ENCODE assay signal across 22 cellular contexts in genomic region chr11:62994775-62995174, GRCh38. TPM values are rescaled to one million over a fixed set of nuclear protein-coding genes. Genes with fewer than 3 reads are reported as not detected.
A peak's percentile ranks its signal among the peaks of the same experiment; 100 is the strongest.
DNase-seq lines count a peak whose midpoint lies in the region; ATAC-seq, FAIRE-seq and TF ChIP-seq lines count a peak whose summit lies in the region.
"Had no signal": no experiment of that assay in that cellular context is flagged by ENCODE, and none has a peak within 500 bp of the region (broad histone marks: within the 10 kb centered on the region; RNA-seq: fewer than 3 reads in every experiment).

No MANE protein-coding gene starts in this region.

- no peak overlapping the region for H3K27ac ChIP-seq in HEK293 (ENCODE audit: extremely low read depth, low read depth, low read length)
- no peak overlapping the region for H3K27ac ChIP-seq in osteoblast (ENCODE audit: low read depth, low read length)
- H3K27ac ChIP-seq: 22Rv1; A549; BLaER1 treated with 17β-estradiol and CSF1 and Interleukin-3, amounts not matched to agents 10 nM and 100 nM; C4-2B had no signal

- POLR2A ChIA-PET in HEK293 (lab: Yijun Ruan, JAX), result no interaction called here

- H3K4me2 ChIP-seq in osteoblast (ENCODE audit: insufficient read depth, low read length), result no peak overlapping the region
- H3K4me2 ChIP-seq: A549; BLaER1 treated with 17β-estradiol and CSF1 and Interleukin-3, amounts not matched to agents 10 nM and 100 nM had no signal

- DNase-seq in bronchial epithelial cell (ENCODE audit: low read depth) (no peak), osteoblast (ENCODE audit: insufficient read length, low spot score, missing footprints) (peak; percentile 18), omental fat pad (ENCODE audit: low spot score) (no peak), GM19239 (ENCODE audit: insufficient read length, low spot score) (no peak)
- DNase-seq: AML-193; Caco-2; Calu3; CD4-positive, alpha-beta T cell; CD8-positive, alpha-beta T cell; DMS79 treated with DMSO at 0.1 percent for 48 hours; GDM1 had no signal

- H2AFZ ChIP-seq in osteoblast (ENCODE audit: low read length), result no peak overlapping the region

- H3K4me1 ChIP-seq in HEK293 (ENCODE audit: control insufficient read depth, insufficient read depth, low read length) (no peaks in the 10 kb centered on the region), osteoblast (ENCODE audit: insufficient read depth, low read length) (no peaks in the 10 kb centered on the region)
- H3K4me1 ChIP-seq: A549; BLaER1 treated with 17β-estradiol and CSF1 and Interleukin-3, amounts not matched to agents 10 nM and 100 nM; Caco-2 had no signal

- H3K4me3 ChIP-seq in HEK293 (ENCODE audit: low read depth, low read length), result no peak overlapping the region
- H3K4me3 ChIP-seq in bronchial epithelial cell (ENCODE audit: low read depth, low read length), result no peak overlapping the region
- no peak overlapping the region for H3K4me3 ChIP-seq in osteoblast (ENCODE audit: insufficient read depth, low read length)
- H3K4me3 ChIP-seq: A549; BLaER1 treated with 17β-estradiol and CSF1 and Interleukin-3, amounts not matched to agents 10 nM and 100 nM; GM12878 had no signal

- FAIRE-seq in bronchial epithelial cell (lab: Jason Lieb, UNC) (peak; percentile 23), GM19239 (lab: Jason Lieb, UNC) (no peak)
- FAIRE-seq: A549, D721Med, GM12878, GM12892 had no signal

- H3K36me3 ChIP-seq in HEK293 (ENCODE audit: control insufficient read depth in 2 of 2, insufficient read depth in 1 of 2, low read length in 2 of 2) (no peaks in the 10 kb centered on the region), bronchial epithelial cell (ENCODE audit: control insufficient read depth, insufficient read depth, low read length) (no peaks in the 10 kb centered on the region), osteoblast (ENCODE audit: insufficient read depth, low read length) (no peaks in the 10 kb centered on the region)
- H3K36me3 ChIP-seq: BLaER1 treated with 17β-estradiol and CSF1 and Interleukin-3, amounts not matched to agents 10 nM and 100 nM had no signal

- no peak for ATAC-seq in omental fat pad (ENCODE audit: low FRiP score)
- ATAC-seq: A549; CD8-positive, alpha-beta T cell; GM12878 had no signal

- no peak for TF ChIP-seq CTCF in HEK293 (tag by site-specific recombination; IDR thresholded peaks at IDR 0.05)
- no peak for TF ChIP-seq CTCF in bronchial epithelial cell (IDR thresholded peaks at IDR 0.05; ENCODE audit: insufficient read depth, low read length, severe bottlenecking)
- TF ChIP-seq CTCF in osteoblast (IDR thresholded peaks at IDR 0.05; ENCODE audit: extremely low read depth, low read depth, low read length), result no peak
- TF ChIP-seq CTCF in omental fat pad (IDR thresholded peaks at IDR 0.05), result no peak

- no peaks in the 10 kb centered on the region for H3K79me2 ChIP-seq in osteoblast (ENCODE audit: insufficient read depth, low read length)

- H3K9me3 ChIP-seq in HEK293 (ENCODE audit: control insufficient read depth, insufficient read depth, low read depth, low read length) (no peaks in the 10 kb centered on the region), osteoblast (ENCODE audit: low read depth, low read length) (no peaks in the 10 kb centered on the region)
- H3K9me3 ChIP-seq: A549; BLaER1 treated with 17β-estradiol and CSF1 and Interleukin-3, amounts not matched to agents 10 nM and 100 nM; Caco-2 had no signal

- no peaks in the 10 kb centered on the region for H4K20me1 ChIP-seq in osteoblast (ENCODE audit: insufficient read depth, low read length)
- H4K20me1 ChIP-seq: BLaER1 treated with 17β-estradiol and CSF1 and Interleukin-3, amounts not matched to agents 10 nM and 100 nM had no signal

- CTCF ChIA-PET in HEK293 (lab: Yijun Ruan, JAX), result interaction anchor here (1.0 to 1.6 kb wide), 4 partner anchors 13 to 29 kb away, joined by 3 to 13 read pairs (median 4); no protein-coding TSS in a partner anchor

- H3K27me3 ChIP-seq in bronchial epithelial cell (ENCODE audit: control insufficient read depth, insufficient read depth, low read length) (no peaks in the 10 kb centered on the region), osteoblast (ENCODE audit: insufficient read depth, low read length) (peaks cover 4% of the 10 kb centered on the region)
- H3K27me3 ChIP-seq: BLaER1 treated with 17β-estradiol and CSF1 and Interleukin-3, amounts not matched to agents 10 nM and 100 nM had no signal

TF ChIP-seq in HEK293, 187 proteins besides CTCF, POLR2A, EP300 and RAD21:
- no peak for TF ChIP-seq GLI2 (tag by site-specific recombination; IDR thresholded peaks at IDR 0.05; ENCODE audit: borderline replicate concordance, low read depth)
- peak; percentile 76; the same call in 1 of the 2 replicates for TF ChIP-seq ZNF23 (tag by site-specific recombination; IDR thresholded peaks at IDR 0.05; ENCODE audit: borderline replicate concordance)
- TF ChIP-seq ZBTB17 (tag by site-specific recombination; IDR thresholded peaks at IDR 0.05), result 0 out of 2 replicates have a peak, but pooled peaks have one; percentile 34

RNA-seq across cellular contexts. Expression of gene SLC22A6, which starts 10.0 kb away (rescaled TPM):
- total RNA-seq in bronchial epithelial cell, result not detected in 2 replicates
- not detected in 2 replicates for total RNA-seq in osteoblast
- total RNA-seq in omental fat pad, result not detected
- total RNA-seq: A172; B cell; Caco-2; Calu3; CD4-positive, alpha-beta T cell; CD8-positive, alpha-beta T cell; G401; GM12878 had no signal

RNA-seq across cellular contexts. Expression of gene SLC22A8, which starts 20.9 kb away (rescaled TPM):
- total RNA-seq in bronchial epithelial cell (not detected in 2 replicates), osteoblast (not detected in 2 replicates), omental fat pad (not detected)
- total RNA-seq: A172; B cell; Caco-2; Calu3; CD4-positive, alpha-beta T cell; CD8-positive, alpha-beta T cell; G401; GM12878 had no signal
